In the genomic region with DNA sequence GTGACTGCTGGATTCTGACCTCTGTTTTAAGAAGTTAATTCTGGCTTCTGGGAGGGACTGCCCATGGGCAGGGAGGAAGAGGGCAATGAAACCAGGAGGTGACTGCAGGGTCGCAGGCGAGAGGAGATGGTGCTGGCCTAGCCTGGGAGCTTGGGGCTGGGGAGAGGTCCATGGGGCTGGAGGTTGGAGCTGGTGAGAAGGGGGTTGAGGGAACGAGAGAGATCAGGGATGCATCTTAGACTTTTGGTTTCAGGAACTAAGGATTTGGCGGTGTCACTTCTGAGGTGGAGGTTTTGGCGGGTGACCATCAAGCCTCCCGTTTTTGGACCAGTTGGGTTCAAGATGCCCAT, we compare ENCODE assay signal across 22 cellular contexts.
A peak's percentile ranks its signal among the peaks of the same experiment; 100 is the strongest.
DNase-seq lines count a peak whose midpoint lies in the region; ATAC-seq and TF ChIP-seq lines count a peak whose summit lies in the region.
"Had no signal": no experiment of that assay in that cellular context is flagged by ENCODE, and none has a peak within 500 bp of the region (broad histone marks: within the 10 kb centered on the region; RNA-seq: fewer than 3 reads in every experiment).

No MANE protein-coding gene starts in this region.

- H3K4me1 ChIP-seq in duodenal mucosa (ENCODE audit: control insufficient read depth in 1 of 2, insufficient read depth in 2 of 2, low read length in 2 of 2) (peaks cover 8 to 26% of the 10 kb centered on the region in 2 donors), tibial artery (peaks cover 0 to 71% (median 43%) of the 10 kb centered on the region in 4 donors)

- H3K36me3 Mint-ChIP-seq in WTC11, result no peaks in the 10 kb centered on the region
- peaks cover 6% of the 10 kb centered on the region for H3K36me3 Mint-ChIP-seq in nephron (ENCODE audit: low read depth)
- H3K36me3 Mint-ChIP-seq: immature natural killer cell had no signal

- ATAC-seq in WTC11 (no peak), GM21528 (IDR thresholded peaks at IDR 0.05; ENCODE audit: low FRiP score, unreplicated experiment) (no peak), HG03039 (IDR thresholded peaks at IDR 0.05; ENCODE audit: unreplicated experiment) (no peak), sciatic nerve (no peak)
- ATAC-seq: HCT116 had no signal

- intact Hi-C loops in tibial artery (cut with DNase I; ENCODE audit: low total_unique reads) (no loop called here), sciatic nerve (cut with DNase I) (no loop called here)

- H3K4me3 Mint-ChIP-seq in WTC11 (no peak overlapping the region), nephron (peak overlapping the region; percentile 49 to 84 (median 78))
- H3K4me3 Mint-ChIP-seq: immature natural killer cell, type B pancreatic cell had no signal

- H3K27ac ChIP-seq in duodenal mucosa (ENCODE audit: low read depth, low read length) (no peak overlapping the region), tibial artery (peak overlapping the region; percentile 75 to 82)
- H3K27ac ChIP-seq: SJCRH30, VCaP had no signal

- CTCF ChIA-PET in WTC11 (lab: Charles Lee), result interaction anchor here (1.0 to 9.8 kb wide), 4 partner anchors 15 to 107 kb away, joined by 3 to 75 read pairs (median 16); no protein-coding TSS in a partner anchor

- H3K27me3 ChIP-seq in duodenal mucosa (ENCODE audit: control insufficient read depth in 1 of 2, insufficient read depth in 2 of 2, low read length in 2 of 2) (no peaks in the 10 kb centered on the region), tibial artery (no peaks in the 10 kb centered on the region)
- H3K27me3 ChIP-seq: heart right ventricle had no signal

- H3K27me3 Mint-ChIP-seq in WTC11 (ENCODE audit: low read depth) (no peaks in the 10 kb centered on the region), nephron (ENCODE audit: low read depth) (no peaks in the 10 kb centered on the region)
- H3K27me3 Mint-ChIP-seq: type B pancreatic cell had no signal

- H3K4me3 ChIP-seq in duodenal mucosa (ENCODE audit: low read depth in 1 of 2, low read length in 2 of 2), result peak overlapping the region; percentile 34 to 53
- H3K4me3 ChIP-seq in tibial artery, result no peak overlapping the region
- H3K4me3 ChIP-seq: SJCRH30 had no signal

- peak overlapping the region in 1 of 2 donors; percentile 6 for H3K9ac ChIP-seq in duodenal mucosa (ENCODE audit: low read depth in 1 of 2, low read length in 2 of 2)

- POLR2A ChIA-PET in WTC11 (lab: Charles Lee), result no interaction called here

- H3K36me3 ChIP-seq in duodenal mucosa (ENCODE audit: control insufficient read depth in 1 of 2, insufficient read depth in 2 of 2, low read length in 2 of 2) (no peaks in the 10 kb centered on the region), tibial artery (peaks cover 0 to 19% (median 11%) of the 10 kb centered on the region in 3 donors)
- H3K36me3 ChIP-seq: heart right ventricle, left ventricle myocardium inferior, SJCRH30 had no signal

- TF ChIP-seq CTCF in WTC11 (IDR thresholded peaks at IDR 0.05), result no peak
- no peak for TF ChIP-seq CTCF in nephron (IDR thresholded peaks at IDR 0.05; ENCODE audit: unreplicated experiment in 3 of 3)
- no peak for TF ChIP-seq CTCF in tibial artery (IDR thresholded peaks at IDR 0.05)

- peaks cover 32% of the 10 kb centered on the region for H3K4me1 Mint-ChIP-seq in WTC11
- peaks cover 93% of the 10 kb centered on the region for H3K4me1 Mint-ChIP-seq in nephron
- H3K4me1 Mint-ChIP-seq: immature natural killer cell had no signal

- H3K9me3 Mint-ChIP-seq in WTC11, result no peaks in the 10 kb centered on the region
- H3K9me3 Mint-ChIP-seq in nephron, result no peaks in the 10 kb centered on the region
- H3K9me3 Mint-ChIP-seq: immature natural killer cell, type B pancreatic cell had no signal

- H3K9me3 ChIP-seq in duodenal mucosa (ENCODE audit: control insufficient read depth in 1 of 2, low read length in 2 of 2) (no peaks in the 10 kb centered on the region), tibial artery (no peaks in the 10 kb centered on the region)
- H3K9me3 ChIP-seq: heart right ventricle, left ventricle myocardium inferior, SJCRH30 had no signal

- DNase-seq in WTC11 (ENCODE audit: low spot score) (no peak), tibial artery (no peak), SW480 (ENCODE audit: low spot score) (no peak), sciatic nerve (ENCODE audit: low spot score) (no peak)
- DNase-seq: activated CD4-positive, alpha-beta T cell treated with anti-CD3 and anti-CD28 coated beads, Interleukin-2, amount 50 U/mL, for 4 hours; AML-193; Calu3; heart right ventricle; immature natural killer cell; left ventricle myocardium inferior; NCI-H1092 treated with DMSO at 0.1 percent for 48 hours; NCI-H2029 treated with DMSO at 0.1 percent for 48 hours; SJCRH30; stimulated activated CD4-positive, alpha-beta T cell treated with anti-CD3 and anti-CD28 coated beads, Interleukin-2, amount 100 ng/mL, for 24 hours; stimulated activated naive CD4-positive, alpha-beta T cell had no signal

- H3K27ac Mint-ChIP-seq in WTC11, result peak overlapping the region; percentile 34
- H3K27ac Mint-ChIP-seq in nephron, result peak overlapping the region; percentile 82 to 97 (median 94)
- H3K27ac Mint-ChIP-seq: immature natural killer cell, type B pancreatic cell had no signal

TF ChIP-seq in WTC11, 78 proteins besides CTCF, POLR2A, EP300 and RAD21:
- no peak for TF ChIP-seq NR3C1 (CRISPR knock-in tag; conservative IDR thresholded peaks at IDR 0.05; ENCODE audit: low read depth)
- TF ChIP-seq ZNF423 (CRISPR knock-in tag; IDR thresholded peaks at IDR 0.05), result no peak
- no peak for TF ChIP-seq OVOL2 (CRISPR knock-in tag; IDR thresholded peaks at IDR 0.05; ENCODE audit: borderline replicate concordance)
- TF ChIP-seq ZBTB21 (CRISPR knock-in tag; IDR thresholded peaks at IDR 0.05; ENCODE audit: borderline replicate concordance), result no peak
- TF ChIP-seq, protein P1, sequence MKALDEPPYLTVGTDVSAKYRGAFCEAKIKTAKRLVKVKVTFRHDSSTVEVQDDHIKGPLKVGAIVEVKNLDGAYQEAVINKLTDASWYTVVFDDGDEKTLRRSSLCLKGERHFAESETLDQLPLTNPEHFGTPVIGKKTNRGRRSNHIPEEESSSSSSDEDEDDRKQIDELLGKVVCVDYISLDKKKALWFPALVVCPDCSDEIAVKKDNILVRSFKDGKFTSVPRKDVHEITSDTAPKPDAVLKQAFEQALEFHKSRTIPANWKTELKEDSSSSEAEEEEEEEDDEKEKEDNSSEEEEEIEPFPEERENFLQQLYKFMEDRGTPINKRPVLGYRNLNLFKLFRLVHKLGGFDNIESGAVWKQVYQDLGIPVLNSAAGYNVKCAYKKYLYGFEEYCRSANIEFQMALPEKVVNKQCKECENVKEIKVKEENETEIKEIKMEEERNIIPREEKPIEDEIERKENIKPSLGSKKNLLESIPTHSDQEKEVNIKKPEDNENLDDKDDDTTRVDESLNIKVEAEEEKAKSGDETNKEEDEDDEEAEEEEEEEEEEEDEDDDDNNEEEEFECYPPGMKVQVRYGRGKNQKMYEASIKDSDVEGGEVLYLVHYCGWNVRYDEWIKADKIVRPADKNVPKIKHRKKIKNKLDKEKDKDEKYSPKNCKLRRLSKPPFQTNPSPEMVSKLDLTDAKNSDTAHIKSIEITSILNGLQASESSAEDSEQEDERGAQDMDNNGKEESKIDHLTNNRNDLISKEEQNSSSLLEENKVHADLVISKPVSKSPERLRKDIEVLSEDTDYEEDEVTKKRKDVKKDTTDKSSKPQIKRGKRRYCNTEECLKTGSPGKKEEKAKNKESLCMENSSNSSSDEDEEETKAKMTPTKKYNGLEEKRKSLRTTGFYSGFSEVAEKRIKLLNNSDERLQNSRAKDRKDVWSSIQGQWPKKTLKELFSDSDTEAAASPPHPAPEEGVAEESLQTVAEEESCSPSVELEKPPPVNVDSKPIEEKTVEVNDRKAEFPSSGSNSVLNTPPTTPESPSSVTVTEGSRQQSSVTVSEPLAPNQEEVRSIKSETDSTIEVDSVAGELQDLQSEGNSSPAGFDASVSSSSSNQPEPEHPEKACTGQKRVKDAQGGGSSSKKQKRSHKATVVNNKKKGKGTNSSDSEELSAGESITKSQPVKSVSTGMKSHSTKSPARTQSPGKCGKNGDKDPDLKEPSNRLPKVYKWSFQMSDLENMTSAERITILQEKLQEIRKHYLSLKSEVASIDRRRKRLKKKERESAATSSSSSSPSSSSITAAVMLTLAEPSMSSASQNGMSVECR (CRISPR knock-in tag; IDR thresholded peaks at IDR 0.05; ENCODE audit: borderline replicate concordance), result no peak
- no peak for TF ChIP-seq ESRRA (CRISPR knock-in tag; IDR thresholded peaks at IDR 0.05; ENCODE audit: borderline replicate concordance)
- TF ChIP-seq, protein P2, sequence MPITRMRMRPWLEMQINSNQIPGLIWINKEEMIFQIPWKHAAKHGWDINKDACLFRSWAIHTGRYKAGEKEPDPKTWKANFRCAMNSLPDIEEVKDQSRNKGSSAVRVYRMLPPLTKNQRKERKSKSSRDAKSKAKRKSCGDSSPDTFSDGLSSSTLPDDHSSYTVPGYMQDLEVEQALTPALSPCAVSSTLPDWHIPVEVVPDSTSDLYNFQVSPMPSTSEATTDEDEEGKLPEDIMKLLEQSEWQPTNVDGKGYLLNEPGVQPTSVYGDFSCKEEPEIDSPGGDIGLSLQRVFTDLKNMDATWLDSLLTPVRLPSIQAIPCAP (CRISPR knock-in tag; IDR thresholded peaks at IDR 0.05), result no peak
- TF ChIP-seq, protein P3, sequence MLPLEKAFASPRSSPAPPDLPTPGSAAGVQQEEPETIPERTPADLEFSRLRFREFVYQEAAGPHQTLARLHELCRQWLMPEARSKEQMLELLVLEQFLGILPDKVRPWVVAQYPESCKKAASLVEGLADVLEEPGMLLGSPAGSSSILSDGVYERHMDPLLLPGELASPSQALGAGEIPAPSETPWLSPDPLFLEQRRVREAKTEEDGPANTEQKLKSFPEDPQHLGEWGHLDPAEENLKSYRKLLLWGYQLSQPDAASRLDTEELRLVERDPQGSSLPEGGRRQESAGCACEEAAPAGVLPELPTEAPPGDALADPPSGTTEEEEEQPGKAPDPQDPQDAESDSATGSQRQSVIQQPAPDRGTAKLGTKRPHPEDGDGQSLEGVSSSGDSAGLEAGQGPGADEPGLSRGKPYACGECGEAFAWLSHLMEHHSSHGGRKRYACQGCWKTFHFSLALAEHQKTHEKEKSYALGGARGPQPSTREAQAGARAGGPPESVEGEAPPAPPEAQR (CRISPR knock-in tag; IDR thresholded peaks at IDR 0.05), result no peak
- TF ChIP-seq, protein P4, sequence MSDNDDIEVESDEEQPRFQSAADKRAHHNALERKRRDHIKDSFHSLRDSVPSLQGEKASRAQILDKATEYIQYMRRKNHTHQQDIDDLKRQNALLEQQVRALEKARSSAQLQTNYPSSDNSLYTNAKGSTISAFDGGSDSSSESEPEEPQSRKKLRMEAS (CRISPR knock-in tag; IDR thresholded peaks at IDR 0.05), result no peak
- no peak for TF ChIP-seq JAZF1 (CRISPR knock-in tag; IDR thresholded peaks at IDR 0.05)
- TF ChIP-seq TP53 (CRISPR knock-in tag; IDR thresholded peaks at IDR 0.05), result no peak
- TF ChIP-seq ZNF317 (CRISPR knock-in tag; IDR thresholded peaks at IDR 0.05; ENCODE audit: borderline replicate concordance, low read depth), result no peak

Comparison
In these comparisons a context has a peak if more than half of its experiments do, and no peak if none do; other contexts are left out.
1. H3K4me3 ChIP-seq: peak in duodenal mucosa (2 of 2); none in tibial artery (0 of 2).